Comparison of ENCODE assay signal across 1 cellular context in genomic region chr9:112559629-112560413, GRCh38.
A peak's percentile ranks its signal among the peaks of the same experiment; 100 is the strongest.
TF ChIP-seq lines count a peak whose summit lies in the region.

No MANE protein-coding gene starts in this region.

TF ChIP-seq in K562, 482 proteins besides CTCF, POLR2A, EP300 and RAD21 (continued from another document and continues in another):
- TF ChIP-seq ZNF280A (IDR thresholded peaks at IDR 0.05; ENCODE audit: low read depth, partially characterized antibody) (no peak), MXI1 (IDR thresholded peaks at IDR 0.05; ENCODE audit: low read depth, low read length) (no peak), FOXK1 (CRISPR knock-in tag; IDR thresholded peaks at IDR 0.05; ENCODE audit: borderline replicate concordance) (no peak), PYGO2 (tag; IDR thresholded peaks at IDR 0.05) (no peak), DLX4 (CRISPR knock-in tag; IDR thresholded peaks at IDR 0.05) (no peak), ZNF639 (CRISPR knock-in tag; conservative IDR thresholded peaks at IDR 0.05 in 1 of 2, IDR thresholded peaks at IDR 0.05 in 1 of 2) (no peak), CBX1 (IDR thresholded peaks at IDR 0.05; ENCODE audit: low read depth) (no peak), HDAC3 (IDR thresholded peaks at IDR 0.05; ENCODE audit: borderline replicate concordance, partially characterized antibody) (no peak), RBM25 (IDR thresholded peaks at IDR 0.05; ENCODE audit: low read depth, low read length, severe bottlenecking) (no peak), ZNF431 (CRISPR knock-in tag; IDR thresholded peaks at IDR 0.05) (no peak), MNT (conservative IDR thresholded peaks at IDR 0.05) (0 out of 4 replicates have a peak, but pooled peaks of 1 of the 2 experiments have one; percentile 26), ZBTB8A (IDR thresholded peaks at IDR 0.05; ENCODE audit: partially characterized antibody) (no peak), ZNF408 (CRISPR knock-in tag; IDR thresholded peaks at IDR 0.05; ENCODE audit: low read depth) (no peak), U2AF2 (optimal IDR thresholded peaks at IDR 0.05; ENCODE audit: low read depth, low read length) (no peak), ZFPM2 (CRISPR knock-in tag; IDR thresholded peaks at IDR 0.05) (no peak), HNRNPK (IDR thresholded peaks at IDR 0.05; ENCODE audit: low read depth, low read length, poor library complexity, severe bottlenecking) (no peak), RNF219 (CRISPR knock-in tag; IDR thresholded peaks at IDR 0.05) (no peak), BCL6 (CRISPR knock-in tag; IDR thresholded peaks at IDR 0.05) (no peak), ETS1 (conservative IDR thresholded peaks at IDR 0.05; ENCODE audit: control insufficient read depth, low read depth, low read length) (no peak), HSF4 (CRISPR knock-in tag; IDR thresholded peaks at IDR 0.05; ENCODE audit: borderline replicate concordance) (no peak), STAT5A (IDR thresholded peaks at IDR 0.05; ENCODE audit: borderline replicate concordance, low read length) (no peak), SRSF7 (optimal IDR thresholded peaks at IDR 0.05; ENCODE audit: low read depth, low read length) (no peak), CSDE1 (IDR thresholded peaks at IDR 0.05) (no peak), FUS (optimal IDR thresholded peaks at IDR 0.05; ENCODE audit: low read depth, low read length) (no peak), NONO (IDR thresholded peaks at IDR 0.05; ENCODE audit: low read depth in 2 of 2, low read length in 1 of 2) (no peak), SNAPC5 (CRISPR knock-in tag; IDR thresholded peaks at IDR 0.05) (no peak), SLC30A9 (CRISPR knock-in tag; IDR thresholded peaks at IDR 0.05) (no peak), COPS2 (conservative IDR thresholded peaks at IDR 0.05) (no peak), TOE1 (IDR thresholded peaks at IDR 0.05; ENCODE audit: borderline replicate concordance) (no peak), TOE1 (CRISPR knock-in tag; IDR thresholded peaks at IDR 0.05; ENCODE audit: borderline replicate concordance, low read depth) (no peak), PHTF2 (CRISPR knock-in tag; IDR thresholded peaks at IDR 0.05) (no peak), AFF4 (CRISPR knock-in tag; IDR thresholded peaks at IDR 0.05) (no peak), CBX5 (IDR thresholded peaks at IDR 0.05; ENCODE audit: borderline replicate concordance, low read depth) (no peak), ZNF324 (CRISPR knock-in tag; IDR thresholded peaks at IDR 0.05) (no peak), HNRNPLL (IDR thresholded peaks at IDR 0.05; ENCODE audit: low read depth, low read length, poor library complexity, severe bottlenecking) (no peak), AFF1 (IDR thresholded peaks at IDR 0.05; ENCODE audit: low read depth in 1 of 2, partially characterized antibody in 2 of 2) (no peak), SMAD1 (IDR thresholded peaks at IDR 0.05; ENCODE audit: low read depth, low read length, partially characterized antibody) (no peak), MAFG (tag; conservative IDR thresholded peaks at IDR 0.05) (peak; percentile 92), ZNF511 (CRISPR knock-in tag; IDR thresholded peaks at IDR 0.05) (no peak), FOSL1 (tag; conservative IDR thresholded peaks at IDR 0.05) (peak; percentile 57), NCOA4 (IDR thresholded peaks at IDR 0.05; ENCODE audit: partially characterized antibody) (no peak), ID3 (CRISPR knock-in tag; IDR thresholded peaks at IDR 0.05) (no peak), ID3 (tag; IDR thresholded peaks at IDR 0.05) (no peak), CTBP1 (IDR thresholded peaks at IDR 0.05; ENCODE audit: borderline replicate concordance) (no peak), FOXP1 (CRISPR knock-in tag; IDR thresholded peaks at IDR 0.05) (no peak), ZNF384 (IDR thresholded peaks at IDR 0.05; ENCODE audit: low read depth, low read length) (peak; percentile 100)
